ENCODE assay signal across 1 cellular context in the genomic region with DNA sequence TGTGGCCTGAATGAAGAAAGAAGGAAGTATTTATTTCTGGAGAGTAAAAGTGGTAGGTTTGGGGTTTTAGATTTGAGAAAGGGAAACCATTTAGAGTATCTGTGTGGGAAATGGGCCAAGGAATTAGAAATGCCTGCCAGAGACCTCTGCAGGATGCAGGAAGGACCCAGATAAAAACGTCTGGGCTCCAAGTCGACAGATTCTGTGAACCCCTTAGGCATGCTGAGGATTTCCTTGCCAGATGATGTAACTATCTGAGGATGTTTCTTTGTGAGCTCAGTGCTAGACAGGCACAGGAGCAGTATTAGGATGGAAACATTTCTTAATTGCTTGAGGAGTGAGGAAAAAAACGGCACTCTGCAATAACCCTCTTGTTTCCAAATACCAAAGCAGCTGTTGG.
A peak's percentile ranks its signal among the peaks of the same experiment; 100 is the strongest.
TF ChIP-seq lines count a peak whose summit lies in the region.

No MANE protein-coding gene starts in this region.

TF ChIP-seq in HEK293, 187 proteins besides CTCF, POLR2A, EP300 and RAD21 (continued from another document):
- TF ChIP-seq, protein P1, sequence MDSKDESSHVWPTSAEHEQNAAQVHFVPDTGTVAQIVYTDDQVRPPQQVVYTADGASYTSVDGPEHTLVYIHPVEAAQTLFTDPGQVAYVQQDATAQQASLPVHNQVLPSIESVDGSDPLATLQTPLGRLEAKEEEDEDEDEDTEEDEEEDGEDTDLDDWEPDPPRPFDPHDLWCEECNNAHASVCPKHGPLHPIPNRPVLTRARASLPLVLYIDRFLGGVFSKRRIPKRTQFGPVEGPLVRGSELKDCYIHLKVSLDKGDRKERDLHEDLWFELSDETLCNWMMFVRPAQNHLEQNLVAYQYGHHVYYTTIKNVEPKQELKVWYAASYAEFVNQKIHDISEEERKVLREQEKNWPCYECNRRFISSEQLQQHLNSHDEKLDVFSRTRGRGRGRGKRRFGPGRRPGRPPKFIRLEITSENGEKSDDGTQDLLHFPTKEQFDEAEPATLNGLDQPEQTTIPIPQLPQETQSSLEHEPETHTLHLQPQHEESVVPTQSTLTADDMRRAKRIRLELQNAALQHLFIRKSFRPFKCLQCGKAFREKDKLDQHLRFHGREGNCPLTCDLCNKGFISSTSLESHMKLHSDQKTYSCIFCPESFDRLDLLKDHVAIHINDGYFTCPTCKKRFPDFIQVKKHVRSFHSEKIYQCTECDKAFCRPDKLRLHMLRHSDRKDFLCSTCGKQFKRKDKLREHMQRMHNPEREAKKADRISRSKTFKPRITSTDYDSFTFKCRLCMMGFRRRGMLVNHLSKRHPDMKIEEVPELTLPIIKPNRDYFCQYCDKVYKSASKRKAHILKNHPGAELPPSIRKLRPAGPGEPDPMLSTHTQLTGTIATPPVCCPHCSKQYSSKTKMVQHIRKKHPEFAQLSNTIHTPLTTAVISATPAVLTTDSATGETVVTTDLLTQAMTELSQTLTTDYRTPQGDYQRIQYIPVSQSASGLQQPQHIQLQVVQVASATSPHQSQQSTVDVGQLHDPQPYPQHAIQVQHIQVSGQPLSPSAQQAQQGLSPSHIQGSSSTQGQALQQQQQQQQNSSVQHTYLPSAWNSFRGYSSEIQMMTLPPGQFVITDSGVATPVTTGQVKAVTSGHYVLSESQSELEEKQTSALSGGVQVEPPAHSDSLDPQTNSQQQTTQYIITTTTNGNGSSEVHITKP (tag by site-specific recombination; IDR thresholded peaks at IDR 0.05): peak; percentile 45; the same call in 1 of the 2 replicates
- TF ChIP-seq, protein P2, sequence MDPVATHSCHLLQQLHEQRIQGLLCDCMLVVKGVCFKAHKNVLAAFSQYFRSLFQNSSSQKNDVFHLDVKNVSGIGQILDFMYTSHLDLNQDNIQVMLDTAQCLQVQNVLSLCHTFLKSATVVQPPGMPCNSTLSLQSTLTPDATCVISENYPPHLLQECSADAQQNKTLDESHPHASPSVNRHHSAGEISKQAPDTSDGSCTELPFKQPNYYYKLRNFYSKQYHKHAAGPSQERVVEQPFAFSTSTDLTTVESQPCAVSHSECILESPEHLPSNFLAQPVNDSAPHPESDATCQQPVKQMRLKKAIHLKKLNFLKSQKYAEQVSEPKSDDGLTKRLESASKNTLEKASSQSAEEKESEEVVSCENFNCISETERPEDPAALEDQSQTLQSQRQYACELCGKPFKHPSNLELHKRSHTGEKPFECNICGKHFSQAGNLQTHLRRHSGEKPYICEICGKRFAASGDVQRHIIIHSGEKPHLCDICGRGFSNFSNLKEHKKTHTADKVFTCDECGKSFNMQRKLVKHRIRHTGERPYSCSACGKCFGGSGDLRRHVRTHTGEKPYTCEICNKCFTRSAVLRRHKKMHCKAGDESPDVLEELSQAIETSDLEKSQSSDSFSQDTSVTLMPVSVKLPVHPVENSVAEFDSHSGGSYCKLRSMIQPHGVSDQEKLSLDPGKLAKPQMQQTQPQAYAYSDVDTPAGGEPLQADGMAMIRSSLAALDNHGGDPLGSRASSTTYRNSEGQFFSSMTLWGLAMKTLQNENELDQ (tag by site-specific recombination; IDR thresholded peaks at IDR 0.05; ENCODE audit: low read depth): no peak
